Comparison of ENCODE assay signal across 2 cellular contexts in the genomic region with DNA sequence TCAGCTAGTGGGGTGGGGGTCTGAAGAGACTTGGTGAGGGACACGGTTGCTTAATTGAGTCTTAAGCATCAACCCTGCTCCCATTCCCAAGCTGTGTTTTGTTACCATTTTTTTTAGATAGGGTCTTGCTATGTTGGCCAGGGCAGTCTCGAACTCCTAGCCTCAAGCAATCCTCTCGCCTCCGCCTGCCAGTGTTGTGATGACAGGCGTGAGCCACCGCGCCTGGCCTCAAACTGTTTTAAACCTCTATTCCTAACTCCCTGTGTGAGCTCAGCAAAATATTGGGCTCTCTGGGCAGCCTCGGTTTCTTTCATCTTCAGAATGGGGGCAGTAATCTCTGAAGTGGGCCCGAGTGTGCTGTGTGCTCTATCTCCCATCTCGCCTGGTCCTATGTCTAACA.
TF ChIP-seq lines count a peak whose summit lies in the region.

No MANE protein-coding gene starts in this region.

TF ChIP-seq in HEK293, 187 proteins besides CTCF, POLR2A, EP300 and RAD21:
- TF ChIP-seq ZNF121 (tag by site-specific recombination; IDR thresholded peaks at IDR 0.05) (peak; percentile 95), MEIS1 (CRISPR knock-in tag; IDR thresholded peaks at IDR 0.05; ENCODE audit: borderline replicate concordance) (no peak)
TF ChIP-seq in HEK293: peak in this region for 1.

TF ChIP-seq in H1, 55 proteins besides CTCF, POLR2A, EP300 and RAD21:
- TF ChIP-seq ZNF274 (IDR thresholded peaks at IDR 0.05; ENCODE audit: borderline replicate concordance, extremely low read depth, low read length) = no peak
- no peak for TF ChIP-seq CREB1 (IDR thresholded peaks at IDR 0.05)
- no peak for TF ChIP-seq POLR2AphosphoS5 (IDR thresholded peaks at IDR 0.05; ENCODE audit: low read depth, low read length)
- no peak for TF ChIP-seq YY1 (IDR thresholded peaks at IDR 0.05; ENCODE audit: low read depth, low read length)
- 0 out of 2 replicates have a peak, but pooled peaks have one; percentile 31 for TF ChIP-seq KDM1A (IDR thresholded peaks at IDR 0.05; ENCODE audit: borderline replicate concordance, low read length)
- no peak for TF ChIP-seq EGR1 (IDR thresholded peaks at IDR 0.05; ENCODE audit: borderline replicate concordance, low read depth, low read length)
- no peak for TF ChIP-seq CTBP2 (IDR thresholded peaks at IDR 0.05; ENCODE audit: borderline replicate concordance, insufficient read depth, insufficient read length, low read length)
- no peak for TF ChIP-seq RFX5 (IDR thresholded peaks at IDR 0.05; ENCODE audit: borderline replicate concordance, low read depth, low read length)
